Comparison of ENCODE assay signal across 1 cellular context in the genomic region with DNA sequence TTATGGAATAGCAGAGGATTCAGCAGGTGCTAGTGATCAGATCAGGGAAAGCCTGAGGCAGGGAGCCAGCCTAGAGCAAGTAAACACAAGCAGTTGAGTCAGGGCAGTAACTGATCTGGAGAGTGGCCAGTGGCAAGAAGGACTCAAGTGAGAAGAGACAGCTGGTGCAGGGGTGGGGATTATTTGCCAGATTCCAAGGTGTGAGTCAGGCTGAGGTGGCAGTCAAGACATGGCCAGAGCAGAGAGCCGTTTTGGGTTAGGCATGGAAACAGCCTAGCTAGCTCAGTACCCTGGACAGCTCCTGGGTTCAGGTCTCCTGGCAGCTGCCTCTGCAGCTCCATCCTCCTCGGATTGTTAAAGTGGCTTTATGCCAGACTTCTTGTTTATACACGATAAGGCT.
TF ChIP-seq lines count a peak whose summit lies in the region.

No MANE protein-coding gene starts in this region.

TF ChIP-seq in HepG2, 621 proteins besides CTCF, POLR2A, EP300 and RAD21 (continued from another document and continues in another):
- TF ChIP-seq, protein P1, sequence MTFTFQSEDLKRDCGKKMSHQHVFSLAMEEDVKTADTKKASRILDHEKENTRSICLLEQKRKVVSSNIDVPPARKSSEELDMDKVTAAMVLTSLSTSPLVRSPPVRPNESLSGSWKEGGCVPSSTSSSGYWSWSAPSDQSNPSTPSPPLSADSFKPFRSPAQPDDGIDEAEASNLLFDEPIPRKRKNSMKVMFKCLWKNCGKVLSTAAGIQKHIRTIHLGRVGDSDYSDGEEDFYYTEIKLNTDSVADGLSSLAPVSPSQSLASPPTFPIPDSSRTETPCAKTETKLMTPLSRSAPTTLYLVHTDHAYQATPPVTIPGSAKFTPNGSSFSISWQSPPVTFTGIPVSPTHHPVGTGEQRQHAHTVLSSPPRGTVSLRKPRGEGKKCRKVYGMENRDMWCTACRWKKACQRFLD (CRISPR knock-in tag; IDR thresholded peaks at IDR 0.05; ENCODE audit: borderline replicate concordance): no peak
- TF ChIP-seq, protein P2, sequence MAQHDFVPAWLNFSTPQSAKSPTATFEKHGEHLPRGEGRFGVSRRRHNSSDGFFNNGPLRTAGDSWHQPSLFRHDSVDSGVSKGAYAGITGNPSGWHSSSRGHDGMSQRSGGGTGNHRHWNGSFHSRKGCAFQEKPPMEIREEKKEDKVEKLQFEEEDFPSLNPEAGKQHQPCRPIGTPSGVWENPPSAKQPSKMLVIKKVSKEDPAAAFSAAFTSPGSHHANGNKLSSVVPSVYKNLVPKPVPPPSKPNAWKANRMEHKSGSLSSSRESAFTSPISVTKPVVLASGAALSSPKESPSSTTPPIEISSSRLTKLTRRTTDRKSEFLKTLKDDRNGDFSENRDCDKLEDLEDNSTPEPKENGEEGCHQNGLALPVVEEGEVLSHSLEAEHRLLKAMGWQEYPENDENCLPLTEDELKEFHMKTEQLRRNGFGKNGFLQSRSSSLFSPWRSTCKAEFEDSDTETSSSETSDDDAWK (CRISPR knock-in tag; IDR thresholded peaks at IDR 0.05): no peak
- no peak for TF ChIP-seq ZNF547 (CRISPR knock-in tag; IDR thresholded peaks at IDR 0.05)
- TF ChIP-seq PTBP1 (IDR thresholded peaks at IDR 0.05; ENCODE audit: low read depth, low read length, poor library complexity, severe bottlenecking): no peak
- no peak for TF ChIP-seq GFI1 (CRISPR knock-in tag; IDR thresholded peaks at IDR 0.05; ENCODE audit: borderline replicate concordance)
- no peak; the same call in 1 of the 2 replicates for TF ChIP-seq FOXM1 (CRISPR knock-in tag; IDR thresholded peaks at IDR 0.05)
- TF ChIP-seq ZFP36L1 (CRISPR knock-in tag; IDR thresholded peaks at IDR 0.05): no peak
- 0 out of 2 replicates have a peak, but pooled peaks have one; percentile 19 for TF ChIP-seq GATAD2A (CRISPR knock-in tag; IDR thresholded peaks at IDR 0.05)
- TF ChIP-seq, protein P3, sequence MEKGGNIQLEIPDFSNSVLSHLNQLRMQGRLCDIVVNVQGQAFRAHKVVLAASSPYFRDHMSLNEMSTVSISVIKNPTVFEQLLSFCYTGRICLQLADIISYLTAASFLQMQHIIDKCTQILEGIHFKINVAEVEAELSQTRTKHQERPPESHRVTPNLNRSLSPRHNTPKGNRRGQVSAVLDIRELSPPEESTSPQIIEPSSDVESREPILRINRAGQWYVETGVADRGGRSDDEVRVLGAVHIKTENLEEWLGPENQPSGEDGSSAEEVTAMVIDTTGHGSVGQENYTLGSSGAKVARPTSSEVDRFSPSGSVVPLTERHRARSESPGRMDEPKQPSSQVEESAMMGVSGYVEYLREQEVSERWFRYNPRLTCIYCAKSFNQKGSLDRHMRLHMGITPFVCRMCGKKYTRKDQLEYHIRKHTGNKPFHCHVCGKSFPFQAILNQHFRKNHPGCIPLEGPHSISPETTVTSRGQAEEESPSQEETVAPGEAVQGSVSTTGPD (CRISPR knock-in tag; IDR thresholded peaks at IDR 0.05): 0 out of 2 replicates have a peak, but pooled peaks have one; percentile 12
- TF ChIP-seq ZNF160 (CRISPR knock-in tag; IDR thresholded peaks at IDR 0.05): peak; percentile 72; the same call in 1 of the 2 replicates
- no peak for TF ChIP-seq NR1H2 (CRISPR knock-in tag; IDR thresholded peaks at IDR 0.05; ENCODE audit: borderline replicate concordance, low read depth)
- TF ChIP-seq TEAD2 (CRISPR knock-in tag; IDR thresholded peaks at IDR 0.05): 0 out of 2 replicates have a peak, but pooled peaks have one; percentile 41
- no peak for TF ChIP-seq CREM (IDR thresholded peaks at IDR 0.05)
- TF ChIP-seq CREM (CRISPR knock-in tag; IDR thresholded peaks at IDR 0.05): no peak
- TF ChIP-seq DR1 (CRISPR knock-in tag; IDR thresholded peaks at IDR 0.05): no peak
- TF ChIP-seq POLR2G (IDR thresholded peaks at IDR 0.05; ENCODE audit: low read depth, low read length): no peak
- TF ChIP-seq ZNF709 (CRISPR knock-in tag; IDR thresholded peaks at IDR 0.05): no peak
- TF ChIP-seq, protein P4, sequence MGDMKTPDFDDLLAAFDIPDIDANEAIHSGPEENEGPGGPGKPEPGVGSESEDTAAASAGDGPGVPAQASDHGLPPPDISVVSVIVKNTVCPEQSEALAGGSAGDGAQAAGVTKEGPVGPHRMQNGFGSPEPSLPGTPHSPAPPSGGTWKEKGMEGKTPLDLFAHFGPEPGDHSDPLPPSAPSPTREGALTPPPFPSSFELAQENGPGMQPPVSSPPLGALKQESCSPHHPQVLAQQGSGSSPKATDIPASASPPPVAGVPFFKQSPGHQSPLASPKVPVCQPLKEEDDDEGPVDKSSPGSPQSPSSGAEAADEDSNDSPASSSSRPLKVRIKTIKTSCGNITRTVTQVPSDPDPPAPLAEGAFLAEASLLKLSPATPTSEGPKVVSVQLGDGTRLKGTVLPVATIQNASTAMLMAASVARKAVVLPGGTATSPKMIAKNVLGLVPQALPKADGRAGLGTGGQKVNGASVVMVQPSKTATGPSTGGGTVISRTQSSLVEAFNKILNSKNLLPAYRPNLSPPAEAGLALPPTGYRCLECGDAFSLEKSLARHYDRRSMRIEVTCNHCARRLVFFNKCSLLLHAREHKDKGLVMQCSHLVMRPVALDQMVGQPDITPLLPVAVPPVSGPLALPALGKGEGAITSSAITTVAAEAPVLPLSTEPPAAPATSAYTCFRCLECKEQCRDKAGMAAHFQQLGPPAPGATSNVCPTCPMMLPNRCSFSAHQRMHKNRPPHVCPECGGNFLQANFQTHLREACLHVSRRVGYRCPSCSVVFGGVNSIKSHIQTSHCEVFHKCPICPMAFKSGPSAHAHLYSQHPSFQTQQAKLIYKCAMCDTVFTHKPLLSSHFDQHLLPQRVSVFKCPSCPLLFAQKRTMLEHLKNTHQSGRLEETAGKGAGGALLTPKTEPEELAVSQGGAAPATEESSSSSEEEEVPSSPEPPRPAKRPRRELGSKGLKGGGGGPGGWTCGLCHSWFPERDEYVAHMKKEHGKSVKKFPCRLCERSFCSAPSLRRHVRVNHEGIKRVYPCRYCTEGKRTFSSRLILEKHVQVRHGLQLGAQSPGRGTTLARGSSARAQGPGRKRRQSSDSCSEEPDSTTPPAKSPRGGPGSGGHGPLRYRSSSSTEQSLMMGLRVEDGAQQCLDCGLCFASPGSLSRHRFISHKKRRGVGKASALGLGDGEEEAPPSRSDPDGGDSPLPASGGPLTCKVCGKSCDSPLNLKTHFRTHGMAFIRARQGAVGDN (CRISPR knock-in tag; IDR thresholded peaks at IDR 0.05): no peak
- 0 out of 2 replicates have a peak, but pooled peaks have one; percentile 42 for TF ChIP-seq ZC3H13 (CRISPR knock-in tag; IDR thresholded peaks at IDR 0.05)
- TF ChIP-seq TSC22D2 (CRISPR knock-in tag; IDR thresholded peaks at IDR 0.05; ENCODE audit: borderline replicate concordance): peak; percentile 93
- TF ChIP-seq SP4 (CRISPR knock-in tag; IDR thresholded peaks at IDR 0.05): no peak
- TF ChIP-seq, protein P5, sequence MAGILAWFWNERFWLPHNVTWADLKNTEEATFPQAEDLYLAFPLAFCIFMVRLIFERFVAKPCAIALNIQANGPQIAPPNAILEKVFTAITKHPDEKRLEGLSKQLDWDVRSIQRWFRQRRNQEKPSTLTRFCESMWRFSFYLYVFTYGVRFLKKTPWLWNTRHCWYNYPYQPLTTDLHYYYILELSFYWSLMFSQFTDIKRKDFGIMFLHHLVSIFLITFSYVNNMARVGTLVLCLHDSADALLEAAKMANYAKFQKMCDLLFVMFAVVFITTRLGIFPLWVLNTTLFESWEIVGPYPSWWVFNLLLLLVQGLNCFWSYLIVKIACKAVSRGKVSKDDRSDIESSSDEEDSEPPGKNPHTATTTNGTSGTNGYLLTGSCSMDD (CRISPR knock-in tag; IDR thresholded peaks at IDR 0.05): no peak
- no peak for TF ChIP-seq ZNF234 (CRISPR knock-in tag; conservative IDR thresholded peaks at IDR 0.05)
- 0 out of 2 replicates have a peak, but pooled peaks have one; percentile 43 for TF ChIP-seq HMG20B (CRISPR knock-in tag; conservative IDR thresholded peaks at IDR 0.05)
- no peak for TF ChIP-seq ZSCAN25 (CRISPR knock-in tag; IDR thresholded peaks at IDR 0.05)
- TF ChIP-seq EEA1 (CRISPR knock-in tag; IDR thresholded peaks at IDR 0.05; ENCODE audit: borderline replicate concordance): no peak
- no peak for TF ChIP-seq ZNF337 (CRISPR knock-in tag; IDR thresholded peaks at IDR 0.05; ENCODE audit: borderline replicate concordance, low read depth)
- TF ChIP-seq, protein P6, sequence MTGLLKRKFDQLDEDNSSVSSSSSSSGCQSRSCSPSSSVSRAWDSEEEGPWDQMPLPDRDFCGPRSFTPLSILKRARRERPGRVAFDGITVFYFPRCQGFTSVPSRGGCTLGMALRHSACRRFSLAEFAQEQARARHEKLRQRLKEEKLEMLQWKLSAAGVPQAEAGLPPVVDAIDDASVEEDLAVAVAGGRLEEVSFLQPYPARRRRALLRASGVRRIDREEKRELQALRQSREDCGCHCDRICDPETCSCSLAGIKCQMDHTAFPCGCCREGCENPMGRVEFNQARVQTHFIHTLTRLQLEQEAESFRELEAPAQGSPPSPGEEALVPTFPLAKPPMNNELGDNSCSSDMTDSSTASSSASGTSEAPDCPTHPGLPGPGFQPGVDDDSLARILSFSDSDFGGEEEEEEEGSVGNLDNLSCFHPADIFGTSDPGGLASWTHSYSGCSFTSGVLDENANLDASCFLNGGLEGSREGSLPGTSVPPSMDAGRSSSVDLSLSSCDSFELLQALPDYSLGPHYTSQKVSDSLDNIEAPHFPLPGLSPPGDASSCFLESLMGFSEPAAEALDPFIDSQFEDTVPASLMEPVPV (CRISPR knock-in tag; IDR thresholded peaks at IDR 0.05): no peak
- TF ChIP-seq, protein P7, sequence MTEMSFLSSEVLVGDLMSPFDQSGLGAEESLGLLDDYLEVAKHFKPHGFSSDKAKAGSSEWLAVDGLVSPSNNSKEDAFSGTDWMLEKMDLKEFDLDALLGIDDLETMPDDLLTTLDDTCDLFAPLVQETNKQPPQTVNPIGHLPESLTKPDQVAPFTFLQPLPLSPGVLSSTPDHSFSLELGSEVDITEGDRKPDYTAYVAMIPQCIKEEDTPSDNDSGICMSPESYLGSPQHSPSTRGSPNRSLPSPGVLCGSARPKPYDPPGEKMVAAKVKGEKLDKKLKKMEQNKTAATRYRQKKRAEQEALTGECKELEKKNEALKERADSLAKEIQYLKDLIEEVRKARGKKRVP (CRISPR knock-in tag; IDR thresholded peaks at IDR 0.05): no peak
- no peak for TF ChIP-seq ZNF3 (CRISPR knock-in tag; IDR thresholded peaks at IDR 0.05)
- TF ChIP-seq TBX2 (CRISPR knock-in tag; IDR thresholded peaks at IDR 0.05; ENCODE audit: borderline replicate concordance): no peak
- TF ChIP-seq ZNF615 (CRISPR knock-in tag; IDR thresholded peaks at IDR 0.05; ENCODE audit: borderline replicate concordance): no peak
- TF ChIP-seq ZSCAN30 (CRISPR knock-in tag; IDR thresholded peaks at IDR 0.05): no peak
- TF ChIP-seq MATR3 (CRISPR knock-in tag; IDR thresholded peaks at IDR 0.05): no peak
- TF ChIP-seq NFE2L2 (IDR thresholded peaks at IDR 0.05; ENCODE audit: low read length): no peak
- peak; percentile 65; the same call in 1 of the 2 replicates for TF ChIP-seq KDM5B (CRISPR knock-in tag; IDR thresholded peaks at IDR 0.05; ENCODE audit: borderline replicate concordance)
- no peak for TF ChIP-seq ZNF143 (CRISPR knock-in tag; IDR thresholded peaks at IDR 0.05)
- no peak for TF ChIP-seq RBM39 (IDR thresholded peaks at IDR 0.05; ENCODE audit: low read depth, low read length, poor library complexity, severe bottlenecking)
- TF ChIP-seq ZNF468 (CRISPR knock-in tag; IDR thresholded peaks at IDR 0.05): no peak
- TF ChIP-seq, protein P8, sequence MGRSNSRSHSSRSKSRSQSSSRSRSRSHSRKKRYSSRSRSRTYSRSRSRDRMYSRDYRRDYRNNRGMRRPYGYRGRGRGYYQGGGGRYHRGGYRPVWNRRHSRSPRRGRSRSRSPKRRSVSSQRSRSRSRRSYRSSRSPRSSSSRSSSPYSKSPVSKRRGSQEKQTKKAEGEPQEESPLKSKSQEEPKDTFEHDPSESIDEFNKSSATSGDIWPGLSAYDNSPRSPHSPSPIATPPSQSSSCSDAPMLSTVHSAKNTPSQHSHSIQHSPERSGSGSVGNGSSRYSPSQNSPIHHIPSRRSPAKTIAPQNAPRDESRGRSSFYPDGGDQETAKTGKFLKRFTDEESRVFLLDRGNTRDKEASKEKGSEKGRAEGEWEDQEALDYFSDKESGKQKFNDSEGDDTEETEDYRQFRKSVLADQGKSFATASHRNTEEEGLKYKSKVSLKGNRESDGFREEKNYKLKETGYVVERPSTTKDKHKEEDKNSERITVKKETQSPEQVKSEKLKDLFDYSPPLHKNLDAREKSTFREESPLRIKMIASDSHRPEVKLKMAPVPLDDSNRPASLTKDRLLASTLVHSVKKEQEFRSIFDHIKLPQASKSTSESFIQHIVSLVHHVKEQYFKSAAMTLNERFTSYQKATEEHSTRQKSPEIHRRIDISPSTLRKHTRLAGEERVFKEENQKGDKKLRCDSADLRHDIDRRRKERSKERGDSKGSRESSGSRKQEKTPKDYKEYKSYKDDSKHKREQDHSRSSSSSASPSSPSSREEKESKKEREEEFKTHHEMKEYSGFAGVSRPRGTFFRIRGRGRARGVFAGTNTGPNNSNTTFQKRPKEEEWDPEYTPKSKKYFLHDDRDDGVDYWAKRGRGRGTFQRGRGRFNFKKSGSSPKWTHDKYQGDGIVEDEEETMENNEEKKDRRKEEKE (IDR thresholded peaks at IDR 0.05): no peak
- TF ChIP-seq ZNF136 (CRISPR knock-in tag; IDR thresholded peaks at IDR 0.05; ENCODE audit: low read depth): no peak
- TF ChIP-seq, protein P9, sequence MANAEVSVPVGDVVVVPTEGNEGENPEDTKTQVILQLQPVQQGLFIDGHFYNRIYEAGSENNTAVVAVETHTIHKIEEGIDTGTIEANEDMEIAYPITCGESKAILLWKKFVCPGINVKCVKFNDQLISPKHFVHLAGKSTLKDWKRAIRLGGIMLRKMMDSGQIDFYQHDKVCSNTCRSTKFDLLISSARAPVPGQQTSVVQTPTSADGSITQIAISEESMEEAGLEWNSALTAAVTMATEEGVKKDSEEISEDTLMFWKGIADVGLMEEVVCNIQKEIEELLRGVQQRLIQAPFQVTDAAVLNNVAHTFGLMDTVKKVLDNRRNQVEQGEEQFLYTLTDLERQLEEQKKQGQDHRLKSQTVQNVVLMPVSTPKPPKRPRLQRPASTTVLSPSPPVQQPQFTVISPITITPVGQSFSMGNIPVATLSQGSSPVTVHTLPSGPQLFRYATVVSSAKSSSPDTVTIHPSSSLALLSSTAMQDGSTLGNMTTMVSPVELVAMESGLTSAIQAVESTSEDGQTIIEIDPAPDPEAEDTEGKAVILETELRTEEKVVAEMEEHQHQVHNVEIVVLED (CRISPR knock-in tag; IDR thresholded peaks at IDR 0.05; ENCODE audit: borderline replicate concordance): no peak
- peak; percentile 45; the same call in 1 of the 2 replicates for TF ChIP-seq PPARG (CRISPR knock-in tag; conservative IDR thresholded peaks at IDR 0.05)
- peak; percentile 32; the same call in 1 of the 2 replicates for TF ChIP-seq FOSL1 (CRISPR knock-in tag; IDR thresholded peaks at IDR 0.05; ENCODE audit: borderline replicate concordance)
